32 cellular contexts compared by ENCODE assay signal in genomic region chr12:22029991-22030390, GRCh38.
"Had no signal": no experiment of that assay in that cellular context is flagged by ENCODE, and none has a peak within 500 bp of the region (broad histone marks: within the 10 kb centered on the region; RNA-seq: fewer than 3 reads in every experiment).

No MANE protein-coding gene starts in this region.

- H3K4me3 ChIP-seq: ascending aorta, PC-9, SJCRH30, SK-N-MC had no signal

- H3K36me3 ChIP-seq: ascending aorta, SJCRH30, WERI-Rb-1 had no signal

- H3K27ac ChIP-seq: ascending aorta, PC-9, RWPE1, SJCRH30, SK-N-MC, WERI-Rb-1 had no signal

- H3K9me3 ChIP-seq: ascending aorta, SJCRH30 had no signal

- DNase-seq: activated CD4-positive, alpha-beta memory T cell treated with anti-CD3 and anti-CD28 coated beads, Interleukin-2, amount 10 ng/mL, durations not matched to agents 7 days and 5 days; activated CD4-positive, alpha-beta T cell treated with anti-CD3 and anti-CD28 coated beads for 1 hour; activated CD4-positive, alpha-beta T cell treated with anti-CD3 and anti-CD28 coated beads for 48 hours; activated CD4-positive, CD25-positive, alpha-beta regulatory T cell; activated CD8-positive, alpha-beta memory T cell treated with anti-CD3 and anti-CD28 coated beads for 24 hours; activated CD8-positive, alpha-beta memory T cell treated with anti-CD3 and anti-CD28 coated beads, Interleukin-2, amount 10 ng/mL, durations not matched to agents 7 days and 5 days; activated CD8-positive, alpha-beta memory T cell treated with anti-CD3 and anti-CD28 coated beads, Interleukin-2, amount 50 U/mL, for 48 hours; activated gamma-delta T cell; activated naive CD4-positive, alpha-beta T cell treated with Interleukin-2 at 50 U/mL for 16 hours; activated naive CD8-positive, alpha-beta T cell treated with anti-CD3 and anti-CD28 coated beads, Interleukin-2, amount 10 ng/mL, durations not matched to agents 7 days and 5 days; activated T-cell treated with anti-CD3 and anti-CD28 coated beads, Interleukin-2, amount 50 U/mL, for 72 hours; Kasumi-1; KG1; MM.1S; MV-4-11; NCI-H1092; NCI-H1417 treated with DMSO at 0.1 percent for 48 hours; NCI-H187 treated with DMSO at 0.1 percent for 48 hours; NCI-H2081; NCI-H2171; NCI-H510A; NCI-H526; NCI-H774; PC-9; SHP77; SJCRH30; T1000; WERI-Rb-1 had no signal

- H3K27me3 ChIP-seq: ascending aorta, SJCRH30 had no signal

- H3K4me1 ChIP-seq: ascending aorta, SJCRH30 had no signal

- ATAC-seq: activated CD8-positive, alpha-beta memory T cell treated with anti-CD3 and anti-CD28 coated beads, Interleukin-2, amount 10 ng/mL, durations not matched to agents 7 days and 5 days; activated T-cell treated with anti-CD3 and anti-CD28 coated beads, Interleukin-2, amount 50 U/mL, for 72 hours; activated T-helper 17 cell treated with anti-CD3 and anti-CD28 coated beads, Interleukin-2, amount 50 U/mL, for 72 hours had no signal
